In genomic region chr3:179991104-179991503, GRCh38 we compare ENCODE assay signal across 18 cellular contexts. TPM values are rescaled to one million over a fixed set of nuclear protein-coding genes. Genes with fewer than 3 reads are reported as not detected.
"Had no signal": no experiment of that assay in that cellular context is flagged by ENCODE, and none has a peak within 500 bp of the region (broad histone marks: within the 10 kb centered on the region; RNA-seq: fewer than 3 reads in every experiment).

No MANE protein-coding gene starts in this region.

- H3K27ac ChIP-seq: brain microvascular endothelial cell, colonic mucosa, left ventricle myocardium inferior, sigmoid colon, thyroid gland, vagina had no signal

- H3K27me3 ChIP-seq: brain microvascular endothelial cell, colonic mucosa, sigmoid colon, thyroid gland, vagina had no signal

- DNase-seq: activated CD4-positive, alpha-beta T cell treated with anti-CD3 and anti-CD28 coated beads, Interleukin-2, amount 50 U/mL, for 1 hour; activated CD8-positive, alpha-beta memory T cell treated with anti-CD3 and anti-CD28 coated beads, Interleukin-2, amount 50 U/mL, for 4 hours; activated naive CD4-positive, alpha-beta T cell treated with anti-CD3 and anti-CD28 coated beads for 36 hours; activated T-cell treated with anti-CD3 and anti-CD28 coated beads, Interleukin-2, amount 50 U/mL, for 4 hours; aorta; brain microvascular endothelial cell; colonic mucosa; erythroblast; head of caudate nucleus; kidney glomerular epithelial cell; left ventricle myocardium inferior; nephron progenitor cell; nucleus accumbens; sigmoid colon; stimulated activated CD4-positive, alpha-beta T cell treated with anti-CD3 and anti-CD28 coated beads, Interleukin-4, amount 100 ng/mL, for 24 hours; thyroid gland had no signal

- H3K9me3 ChIP-seq: colonic mucosa, sigmoid colon, thyroid gland, vagina had no signal

- FAIRE-seq: frontal cortex had no signal

- H3K36me3 ChIP-seq: brain microvascular endothelial cell, colonic mucosa, left ventricle myocardium inferior, sigmoid colon, thyroid gland, vagina had no signal

- H3K4me3 ChIP-seq: colonic mucosa, left ventricle myocardium inferior, sigmoid colon, thyroid gland, vagina had no signal

- H3K4me1 ChIP-seq: colonic mucosa, left ventricle myocardium inferior, sigmoid colon, thyroid gland, vagina had no signal

RNA-seq across cellular contexts. Expression of gene PEX5L, which starts 45.6 kb away (rescaled TPM):
- total RNA-seq: activated naive CD4-positive, alpha-beta T cell treated with anti-CD3 and anti-CD28 coated beads for 36 hours; colonic mucosa; vagina had no signal
- polyA plus RNA-seq: aorta had no signal
